Comparison of ENCODE assay signal across 8 cellular contexts in the genomic region with DNA sequence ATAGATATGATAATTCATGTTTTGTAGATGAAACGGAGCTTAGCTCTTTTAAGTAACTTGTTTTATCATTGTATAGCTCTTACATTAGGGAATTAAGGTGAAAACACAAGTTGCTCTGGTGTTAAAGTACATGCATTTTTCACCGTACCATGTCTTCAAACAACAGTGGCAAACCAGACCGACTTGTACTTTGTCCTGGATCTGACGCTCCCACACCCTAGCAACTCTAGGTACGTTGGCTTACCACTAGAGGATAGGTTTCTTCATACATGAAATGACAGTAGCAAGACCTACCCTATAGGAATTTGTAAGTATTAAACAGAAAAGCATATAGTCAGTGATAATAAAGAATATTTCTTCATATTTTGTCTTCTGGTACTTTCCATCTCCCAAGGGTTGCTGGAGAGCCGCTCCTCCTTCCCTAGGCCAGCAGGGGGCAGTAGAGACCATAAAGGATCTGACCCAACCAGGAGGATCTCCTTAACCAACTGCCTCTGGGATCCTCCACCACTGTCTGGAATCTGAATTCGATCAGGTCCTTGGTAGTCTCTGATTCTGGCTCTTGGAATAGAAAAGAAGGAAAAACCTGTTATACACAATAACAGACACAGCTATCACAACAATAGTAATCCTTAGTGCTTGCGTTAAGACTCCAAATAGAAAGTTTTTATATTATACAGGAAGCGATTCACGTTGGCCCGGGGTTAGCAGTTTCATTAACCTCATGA.
DNase-seq lines count a peak whose midpoint lies in the region; ATAC-seq lines count a peak whose summit lies in the region.

No MANE protein-coding gene starts in this region.

- peak; percentile 78 for ATAC-seq in GM18867 (IDR thresholded peaks at IDR 0.05; ENCODE audit: unreplicated experiment)
- peak; percentile 74 for ATAC-seq in HG03442 (IDR thresholded peaks at IDR 0.05; ENCODE audit: unreplicated experiment)
- peak; percentile 77 for ATAC-seq in Right ventricle myocardium superior (ENCODE audit: poor library complexity)

- DNase-seq in C1 segment of cervical spinal cord (lab: John Stamatoyannopoulos, UW) (peak in 11 of 14 donors; percentile 2 to 91 (median 44)), NCI-H69 (lab: John Stamatoyannopoulos, UW) (peak; percentile 72), Right ventricle myocardium superior (peak; percentile 45), retina (peak; percentile 81), mesenteric fat pad (ENCODE audit: low spot score) (no peak)
- DNase-seq in activated T-helper 1 cell treated with anti-CD3 and anti-CD28 coated beads, Interleukin-12 subunit alpha, Interleukin-12 subunit beta, Interleukin-2, Interleukin-4 antibody, amounts not matched to agents 30 ng/mL and 10 ng/mL and 1 ng/mL, durations not matched to agents 14 hours and 24 hours and 36 hours (ENCODE audit: low spot score), result peak; percentile 12

- H3K27ac Mint-ChIP-seq in activated T-helper 1 cell treated with anti-CD3 and anti-CD28 coated beads, Interleukin-12 subunit alpha, Interleukin-12 subunit beta, Interleukin-2, Interleukin-4 antibody, amounts not matched to agents 30 ng/mL and 10 ng/mL and 1 ng/mL, durations not matched to agents 14 hours and 24 hours and 36 hours, result no peak overlapping the region

- H3K27me3 Mint-ChIP-seq in activated T-helper 1 cell treated with anti-CD3 and anti-CD28 coated beads, Interleukin-12 subunit alpha, Interleukin-12 subunit beta, Interleukin-2, Interleukin-4 antibody, amounts not matched to agents 30 ng/mL and 10 ng/mL and 1 ng/mL, durations not matched to agents 14 hours and 24 hours and 36 hours (ENCODE audit: insufficient read depth), result no peaks in the 10 kb centered on the region

- peaks cover 4% of the 10 kb centered on the region for H3K9me3 Mint-ChIP-seq in activated T-helper 1 cell treated with anti-CD3 and anti-CD28 coated beads, Interleukin-12 subunit alpha, Interleukin-12 subunit beta, Interleukin-2, Interleukin-4 antibody, amounts not matched to agents 30 ng/mL and 10 ng/mL and 1 ng/mL, durations not matched to agents 14 hours and 24 hours and 36 hours

- intact Hi-C loops in activated T-helper 1 cell treated with anti-CD3 and anti-CD28 coated beads, Interleukin-12 subunit alpha, Interleukin-12 subunit beta, Interleukin-2, Interleukin-4 antibody, amounts not matched to agents 30 ng/mL and 10 ng/mL and 1 ng/mL, durations not matched to agents 14 hours and 24 hours and 36 hours (cut with micrococcal nuclease), result loop anchor here (1.0 to 2.0 kb wide), 2 partner anchors 597 to 816 kb away; no protein-coding TSS in a partner anchor
- intact Hi-C loops in Right ventricle myocardium superior (cut with DNase I), result loop anchor here (5.0 kb wide), 1 partner anchor 598 kb away; no protein-coding TSS in a partner anchor

- H3K4me1 Mint-ChIP-seq in activated T-helper 1 cell treated with anti-CD3 and anti-CD28 coated beads, Interleukin-12 subunit alpha, Interleukin-12 subunit beta, Interleukin-2, Interleukin-4 antibody, amounts not matched to agents 30 ng/mL and 10 ng/mL and 1 ng/mL, durations not matched to agents 14 hours and 24 hours and 36 hours (ENCODE audit: low read depth), result no peaks in the 10 kb centered on the region

- no peaks in the 10 kb centered on the region for H3K36me3 Mint-ChIP-seq in activated T-helper 1 cell treated with anti-CD3 and anti-CD28 coated beads, Interleukin-12 subunit alpha, Interleukin-12 subunit beta, Interleukin-2, Interleukin-4 antibody, amounts not matched to agents 30 ng/mL and 10 ng/mL and 1 ng/mL, durations not matched to agents 14 hours and 24 hours and 36 hours (ENCODE audit: low read depth)

- no peak overlapping the region for H3K4me3 Mint-ChIP-seq in activated T-helper 1 cell treated with anti-CD3 and anti-CD28 coated beads, Interleukin-12 subunit alpha, Interleukin-12 subunit beta, Interleukin-2, Interleukin-4 antibody, amounts not matched to agents 30 ng/mL and 10 ng/mL and 1 ng/mL, durations not matched to agents 14 hours and 24 hours and 36 hours
